ENCODE assay signal across 16 cellular contexts in genomic region chr16:1099224-1100083, GRCh38. TPM values are rescaled to one million over a fixed set of nuclear protein-coding genes. Genes with fewer than 3 reads are reported as not detected.
DNase-seq lines count a peak whose midpoint lies in the region; ATAC-seq and TF ChIP-seq lines count a peak whose summit lies in the region.
"Had no signal": no experiment of that assay in that cellular context is flagged by ENCODE, and none has a peak within 500 bp of the region (broad histone marks: within the 10 kb centered on the region; RNA-seq: fewer than 3 reads in every experiment).

No MANE protein-coding gene starts in this region.

- H3K36me3 ChIP-seq in BLaER1 (no peaks in the 10 kb centered on the region), HCT116 (ENCODE audit: control insufficient read depth in 1 of 2, insufficient read depth in 2 of 2, low read length in 2 of 2) (no peaks in the 10 kb centered on the region), endodermal cell (ENCODE audit: control insufficient read depth, insufficient read depth, low read length) (no peaks in the 10 kb centered on the region)
- H3K36me3 ChIP-seq: SJSA1 had no signal

- no peaks in the 10 kb centered on the region for H3K36me3 Mint-ChIP-seq in endodermal cell (ENCODE audit: low read depth)
- H3K36me3 Mint-ChIP-seq: CD4-positive, CD25-positive, alpha-beta regulatory T cell; IgD-negative memory B cell; T-cell had no signal

- peak overlapping the region; percentile 35 for H3K27ac Mint-ChIP-seq in endodermal cell
- H3K27ac Mint-ChIP-seq: CD4-positive, CD25-positive, alpha-beta regulatory T cell; IgD-negative memory B cell; T-cell had no signal

- H4K20me1 ChIP-seq in BLaER1 (peaks cover 47% of the 10 kb centered on the region), HCT116 (ENCODE audit: insufficient read depth) (no peaks in the 10 kb centered on the region)

- no TSS peak for BruUV-seq in HCT116 (replicated peaks; lab: Mats Ljungman, UMichigan)

- H2AFZ ChIP-seq in HCT116 (ENCODE audit: low read depth, low read length, poor library complexity, severe bottlenecking), result no peak overlapping the region

- H3K4me2 ChIP-seq in BLaER1, result peak overlapping the region; percentile 92
- H3K4me2 ChIP-seq in HCT116 (ENCODE audit: low read length), result 0 out of 2 replicates have a peak overlapping the region, but pooled peaks have one; percentile 19
- H3K4me2 ChIP-seq: A549 had no signal

- H3K4me1 Mint-ChIP-seq in endodermal cell, result no peaks in the 10 kb centered on the region
- H3K4me1 Mint-ChIP-seq: CD4-positive, CD25-positive, alpha-beta regulatory T cell; IgD-negative memory B cell; T-cell had no signal

- intact Hi-C loops in HCT116 (cut with micrococcal nuclease) (no loop called here), posterior vena cava (cut with DNase I) (no loop called here)

- no peaks in the 10 kb centered on the region for H3K9me2 ChIP-seq in HCT116 (ENCODE audit: insufficient read depth)

- TF ChIP-seq RAD21 in HCT116 (IDR thresholded peaks at IDR 0.05; ENCODE audit: low read depth), result no peak

- no peaks in the 10 kb centered on the region for H3K9me3 ChIP-seq in BLaER1
- no peaks in the 10 kb centered on the region for H3K9me3 ChIP-seq in HCT116 (ENCODE audit: control insufficient read depth in 1 of 2, insufficient read depth in 1 of 2, low read depth in 1 of 2, low read length in 2 of 2)
- no peaks in the 10 kb centered on the region for H3K9me3 ChIP-seq in endodermal cell (ENCODE audit: control insufficient read depth, low read length)
- H3K9me3 ChIP-seq: A549, SJSA1 had no signal

- 79 to 86% methylated on average over 18 to 34 of the region's 34 CpGs for WGBS in endodermal cell (ENCODE audit: insufficient coverage in 1 of 2, insufficient read length in 1 of 2), 2 experiments

- H3K4me3 ChIP-seq in BLaER1, result no peak overlapping the region
- no peak overlapping the region for H3K4me3 ChIP-seq in HCT116 (replicated peaks in 1 of 2; ENCODE audit: low read depth in 1 of 2, low read length in 2 of 2)
- H3K4me3 ChIP-seq in endodermal cell (ENCODE audit: low read length), result no peak overlapping the region
- H3K4me3 ChIP-seq: A549, SJSA1 had no signal

- ATAC-seq in HCT116 (no peak), left lobe of liver (no peak)
- ATAC-seq: A549, T-cell had no signal

- CTCF ChIA-PET in HCT116 (lab: Charles Lee), result no interaction called here

- H3K79me2 ChIP-seq in HCT116 (ENCODE audit: insufficient read depth, low read length), result no peaks in the 10 kb centered on the region

- TF ChIP-seq POLR2A in HCT116 (IDR thresholded peaks at IDR 0.05; ENCODE audit: borderline replicate concordance, extremely low read depth, insufficient read depth, insufficient read length), result no peak

- no peaks in the 10 kb centered on the region for H3K9me3 Mint-ChIP-seq in endodermal cell
- H3K9me3 Mint-ChIP-seq: CD4-positive, CD25-positive, alpha-beta regulatory T cell; IgD-negative memory B cell; T-cell had no signal

- H3K27me3 Mint-ChIP-seq in endodermal cell (ENCODE audit: insufficient read depth), result no peaks in the 10 kb centered on the region
- H3K27me3 Mint-ChIP-seq: CD4-positive, CD25-positive, alpha-beta regulatory T cell had no signal

- no peak overlapping the region for H3K4me3 Mint-ChIP-seq in endodermal cell
- H3K4me3 Mint-ChIP-seq: CD4-positive, CD25-positive, alpha-beta regulatory T cell; IgD-negative memory B cell; T-cell had no signal

- no peak for TF ChIP-seq CTCF in HCT116 (IDR thresholded peaks at IDR 0.05 in 2 of 3, conservative IDR thresholded peaks at IDR 0.05 in 1 of 3; ENCODE audit: borderline replicate concordance in 1 of 3, insufficient read depth in 1 of 3, low read depth in 2 of 3, low read length in 2 of 3)
- no peak for TF ChIP-seq CTCF in endodermal cell (conservative IDR thresholded peaks at IDR 0.05)

- H3K4me1 ChIP-seq in BLaER1 (peaks cover 66% of the 10 kb centered on the region), HCT116 (ENCODE audit: control insufficient read depth in 1 of 2, insufficient read depth in 2 of 2, low read length in 2 of 2) (peaks cover 16 to 51% of the 10 kb centered on the region in 2 experiments; a peak in 3 of 4 replicates), endodermal cell (ENCODE audit: control insufficient read depth, insufficient read depth, low read length) (no peaks in the 10 kb centered on the region)

- H3K27ac ChIP-seq in BLaER1, result no peak overlapping the region
- no peak overlapping the region; the same call in 1 of the 2 replicates for H3K27ac ChIP-seq in HCT116 (ENCODE audit: low read depth, low read length)
- peak overlapping the region; percentile 49 for H3K27ac ChIP-seq in endodermal cell (ENCODE audit: low read depth, low read length)
- H3K27ac ChIP-seq: A549, SJSA1 had no signal

- RAD21 ChIA-PET in HCT116 (lab: Charles Lee; ENCODE audit: low non-redundant PET in 1 of 2, low total read pairs in 2 of 2, uncharacterized antibody in 2 of 2, unreplicated experiment in 2 of 2), result interaction anchor here (1.2 to 1.9 kb wide), 2 partner anchors 42 kb away, joined by 4 to 5 read pairs; no protein-coding TSS in a partner anchor

- DNase-seq in NCI-H2196 (lab: John Stamatoyannopoulos, UW; ENCODE audit: unreplicated experiment) (peak; percentile 34), NCI-H2196 treated with DMSO at 0.1 percent for 48 hours (lab: John Stamatoyannopoulos, UW; ENCODE audit: unreplicated experiment) (no peak), HCT116 (ENCODE audit: low read depth, low spot score) (no peak), endodermal cell (no peak), posterior vena cava (ENCODE audit: low spot score) (no peak), left lobe of liver (ENCODE audit: low spot score) (no peak)
- DNase-seq: CD4-positive, CD25-positive, alpha-beta regulatory T cell; NCI-H2107; NCI-H82; T-cell had no signal

- POLR2A ChIA-PET in HCT116 (lab: Charles Lee), result no interaction called here

- H3K9ac ChIP-seq in BLaER1 (no peak overlapping the region), HCT116 (ENCODE audit: low read length) (no peak overlapping the region; the same call in 1 of the 2 replicates), endodermal cell (ENCODE audit: extremely low read depth, low read length, poor library complexity, severe bottlenecking) (no peak overlapping the region)

- H3K27me3 ChIP-seq in BLaER1, result peaks cover 51% of the 10 kb centered on the region
- H3K27me3 ChIP-seq in HCT116 (ENCODE audit: insufficient read depth, low read length), result no peaks in the 10 kb centered on the region
- H3K27me3 ChIP-seq in endodermal cell (ENCODE audit: control insufficient read depth, insufficient read depth, low read length, poor library complexity, severe bottlenecking), result no peaks in the 10 kb centered on the region

TF ChIP-seq in HCT116, 20 proteins besides CTCF, POLR2A, EP300 and RAD21:
- no peak for TF ChIP-seq CEBPB (IDR thresholded peaks at IDR 0.05; ENCODE audit: low read depth)
- TF ChIP-seq, protein P1, sequence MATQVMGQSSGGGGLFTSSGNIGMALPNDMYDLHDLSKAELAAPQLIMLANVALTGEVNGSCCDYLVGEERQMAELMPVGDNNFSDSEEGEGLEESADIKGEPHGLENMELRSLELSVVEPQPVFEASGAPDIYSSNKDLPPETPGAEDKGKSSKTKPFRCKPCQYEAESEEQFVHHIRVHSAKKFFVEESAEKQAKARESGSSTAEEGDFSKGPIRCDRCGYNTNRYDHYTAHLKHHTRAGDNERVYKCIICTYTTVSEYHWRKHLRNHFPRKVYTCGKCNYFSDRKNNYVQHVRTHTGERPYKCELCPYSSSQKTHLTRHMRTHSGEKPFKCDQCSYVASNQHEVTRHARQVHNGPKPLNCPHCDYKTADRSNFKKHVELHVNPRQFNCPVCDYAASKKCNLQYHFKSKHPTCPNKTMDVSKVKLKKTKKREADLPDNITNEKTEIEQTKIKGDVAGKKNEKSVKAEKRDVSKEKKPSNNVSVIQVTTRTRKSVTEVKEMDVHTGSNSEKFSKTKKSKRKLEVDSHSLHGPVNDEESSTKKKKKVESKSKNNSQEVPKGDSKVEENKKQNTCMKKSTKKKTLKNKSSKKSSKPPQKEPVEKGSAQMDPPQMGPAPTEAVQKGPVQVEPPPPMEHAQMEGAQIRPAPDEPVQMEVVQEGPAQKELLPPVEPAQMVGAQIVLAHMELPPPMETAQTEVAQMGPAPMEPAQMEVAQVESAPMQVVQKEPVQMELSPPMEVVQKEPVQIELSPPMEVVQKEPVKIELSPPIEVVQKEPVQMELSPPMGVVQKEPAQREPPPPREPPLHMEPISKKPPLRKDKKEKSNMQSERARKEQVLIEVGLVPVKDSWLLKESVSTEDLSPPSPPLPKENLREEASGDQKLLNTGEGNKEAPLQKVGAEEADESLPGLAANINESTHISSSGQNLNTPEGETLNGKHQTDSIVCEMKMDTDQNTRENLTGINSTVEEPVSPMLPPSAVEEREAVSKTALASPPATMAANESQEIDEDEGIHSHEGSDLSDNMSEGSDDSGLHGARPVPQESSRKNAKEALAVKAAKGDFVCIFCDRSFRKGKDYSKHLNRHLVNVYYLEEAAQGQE (IDR thresholded peaks at IDR 0.05; ENCODE audit: low read depth), result no peak
- TF ChIP-seq ZFX (IDR thresholded peaks at IDR 0.05), result peak; percentile 13; the same call in 1 of the 2 replicates
- no peak for TF ChIP-seq SRF (IDR thresholded peaks at IDR 0.05; ENCODE audit: low read depth)

RNA-seq across cellular contexts. Expression of gene C1QTNF8, which starts 3.4 kb away (rescaled TPM):
- total RNA-seq in HCT116 (2021; ENCODE audit: unreplicated experiment), result 0.27 TPM
- 0.09 and 0.16 TPM in 2 replicates for polyA plus RNA-seq in HCT116 (2012)
- under 1 TPM; 0.15 to 0.20 TPM for total RNA-seq in endodermal cell
- not detected for polyA plus RNA-seq in endodermal cell (2013, experiment 1 of 2)
- not detected for polyA plus RNA-seq in endodermal cell (2013, experiment 2 of 2)
- not detected for total RNA-seq in posterior vena cava
- total RNA-seq in left lobe of liver, result not detected
- total RNA-seq: CD4-positive, CD25-positive, alpha-beta regulatory T cell; NCI-H460; RPMI7951; SJSA1; T-cell had no signal
- polyA plus RNA-seq: A549; CD4-positive, CD25-positive, alpha-beta regulatory T cell; IgD-negative memory B cell had no signal

RNA-seq across cellular contexts. Expression of gene SSTR5, which starts 26.9 kb away (rescaled TPM):
- 7.2 TPM for total RNA-seq in HCT116 (2021; ENCODE audit: unreplicated experiment)
- polyA plus RNA-seq in HCT116 (2012), result 6.1 and 6.2 TPM in 2 replicates
- total RNA-seq in endodermal cell, result 1 to 10 TPM in 1 of 2 donors, under 1 TPM in 1; 0.64 to 1.3 TPM
- polyA plus RNA-seq in endodermal cell (2013, experiment 1 of 2), result 0.18 TPM
- not detected for polyA plus RNA-seq in endodermal cell (2013, experiment 2 of 2)
- total RNA-seq in posterior vena cava, result not detected
- total RNA-seq in left lobe of liver, result not detected
- total RNA-seq: CD4-positive, CD25-positive, alpha-beta regulatory T cell; RPMI7951; SJSA1; T-cell had no signal
- polyA plus RNA-seq: CD4-positive, CD25-positive, alpha-beta regulatory T cell; IgD-negative memory B cell had no signal

RNA-seq across cellular contexts. Expression of gene CACNA1H, which starts 53.5 kb away (rescaled TPM):
- total RNA-seq in HCT116 (2021; ENCODE audit: unreplicated experiment), result 24.3 TPM
- 26.8 and 30.7 TPM in 2 replicates for polyA plus RNA-seq in HCT116 (2012)
- 10 to 100 TPM; 31.6 to 45.0 TPM for total RNA-seq in endodermal cell
- polyA plus RNA-seq in endodermal cell (2013, experiment 1 of 2), result 33.4 TPM
- polyA plus RNA-seq in endodermal cell (2013, experiment 2 of 2), result 30.0 TPM
- total RNA-seq in posterior vena cava, result 10 to 100 TPM; 67.3 to 79.2 TPM
- total RNA-seq in left lobe of liver, result 4.2 TPM
- total RNA-seq: RPMI7951, SJSA1 had no signal
- polyA plus RNA-seq: IgD-negative memory B cell had no signal
